Comparison of ENCODE assay signal across 20 cellular contexts in the genomic region with DNA sequence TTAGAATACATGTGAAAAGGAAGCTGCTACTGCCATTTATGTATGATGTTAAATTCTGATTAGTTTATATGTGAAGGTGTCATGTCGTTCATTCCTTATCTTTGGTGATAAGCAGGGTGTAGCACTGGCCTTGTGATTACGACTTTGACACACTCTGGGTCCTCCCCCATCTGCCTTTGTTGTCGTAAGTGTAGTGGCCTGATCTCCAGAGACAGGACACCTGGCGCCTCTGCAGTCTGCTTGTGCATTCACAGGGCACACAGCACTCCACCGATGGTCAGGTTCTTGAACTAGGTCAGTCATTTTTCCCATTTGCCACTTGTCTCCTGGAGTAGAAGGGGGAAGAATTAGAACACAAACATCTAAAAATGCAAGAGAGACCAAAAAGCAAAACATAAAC.
A peak's percentile ranks its signal among the peaks of the same experiment; 100 is the strongest.
DNase-seq lines count a peak whose midpoint lies in the region; ATAC-seq, FAIRE-seq and TF ChIP-seq lines count a peak whose summit lies in the region.
"Had no signal": no experiment of that assay in that cellular context is flagged by ENCODE, and none has a peak within 500 bp of the region (broad histone marks: within the 10 kb centered on the region; RNA-seq: fewer than 3 reads in every experiment).

No MANE protein-coding gene starts in this region.

- 0 out of 2 replicates have a peak overlapping the region, but pooled peaks have one; percentile 23 for H3K4ac ChIP-seq in IMR-90 (ENCODE audit: low read depth, low read length)

- TF ChIP-seq POLR2A in IMR-90 (IDR thresholded peaks at IDR 0.05; ENCODE audit: low read depth, low read length) (no peak), K562 (conservative IDR thresholded peaks at IDR 0.05) (no peak)

- WGBS in IMR-90 (ENCODE audit: extremely low coverage in 2 of 2, insufficient read length in 1 of 2), 2 experiments: 70% methylated on average over 2 of the region's 5 CpGs; no CpG with 5 or more reads in 1 of the 2 experiments
- 1% methylated on average over 5 of the region's 5 CpGs for WGBS in K562 (ENCODE audit: insufficient coverage, low coverage, missing lambda C conversion rate)

- dilution Hi-C loops in IMR-90 (cut with HindIII; ENCODE audit: low sequenced_read_pairs, unreplicated experiment): no loop called here

- CTCF ChIA-PET in IMR-90 (lab: Yijun Ruan, JAX) (no interaction called here), K562 (lab: Yijun Ruan, JAX; ENCODE audit: low intra/inter-chr PET ratio) (interaction anchor here (0.6 kb wide), 1 partner anchor 477 kb away, joined by 3 read pairs; no protein-coding TSS in a partner anchor)

- peaks cover 17 to 88% (median 36%) of the 10 kb centered on the region in 10 experiments for H3K4me1 ChIP-seq in BLaER1 treated with 17β-estradiol and CSF1 and Interleukin-3, amounts not matched to agents 10 nM and 100 nM
- peaks cover 6% of the 10 kb centered on the region for H3K4me1 ChIP-seq in IMR-90 (ENCODE audit: control insufficient read depth, insufficient read depth, low read length)
- peaks cover 0 to 5% of the 10 kb centered on the region in 2 experiments; a peak in 2 of 5 replicates for H3K4me1 ChIP-seq in K562 (replicated peaks in 1 of 2; ENCODE audit: control insufficient read depth in 2 of 2, insufficient read depth in 2 of 2, low read length in 2 of 2)
- H3K4me1 ChIP-seq: HAP-1, Peyer's patch had no signal

- H4K8ac ChIP-seq in IMR-90 (ENCODE audit: low read depth in 2 of 2, low read length in 2 of 2): no peak overlapping the region

- H3K36me3 ChIP-seq in BLaER1 treated with 17β-estradiol and CSF1 and Interleukin-3, amounts not matched to agents 10 nM and 100 nM: peaks cover 0 to 3% (median 0%) of the 10 kb centered on the region in 11 experiments; a peak in 2 of 22 replicates
- H3K36me3 ChIP-seq in IMR-90 (ENCODE audit: control insufficient read depth, insufficient read depth, low read length) (no peaks in the 10 kb centered on the region), K562 (ENCODE audit: control insufficient read depth, insufficient read depth, low read length) (no peaks in the 10 kb centered on the region)
- H3K36me3 ChIP-seq: HAP-1, Peyer's patch had no signal

- H3K56ac ChIP-seq in IMR-90 (ENCODE audit: extremely low read depth, insufficient read depth, low read length): no peak overlapping the region

- H4K20me1 ChIP-seq in BLaER1 treated with 17β-estradiol and CSF1 and Interleukin-3, amounts not matched to agents 10 nM and 100 nM: no peaks in the 10 kb centered on the region
- H4K20me1 ChIP-seq in IMR-90 (ENCODE audit: insufficient read depth, low read length) (no peaks in the 10 kb centered on the region), K562 (replicated peaks; ENCODE audit: control insufficient read depth, insufficient read depth, low read length) (no peaks in the 10 kb centered on the region)

- H3K9me3 ChIP-seq in BLaER1 treated with 17β-estradiol and CSF1 and Interleukin-3, amounts not matched to agents 10 nM and 100 nM (replicated peaks in 1 of 11): peaks cover 17 to 46% (median 29%) of the 10 kb centered on the region in 11 experiments
- peaks cover 9% of the 10 kb centered on the region for H3K9me3 ChIP-seq in IMR-90 (ENCODE audit: control insufficient read depth, insufficient read depth, low read length)
- H3K9me3 ChIP-seq in K562 (replicated peaks; ENCODE audit: control insufficient read depth, insufficient read depth, low read depth, low read length): no peaks in the 10 kb centered on the region; the same call in 1 of the 2 replicates
- H3K9me3 ChIP-seq: HAP-1 had no signal

- no peak for TF ChIP-seq RAD21 in IMR-90 (IDR thresholded peaks at IDR 0.05; ENCODE audit: low read length)
- no peak for TF ChIP-seq RAD21 in K562 (CRISPR knock-in tag; conservative IDR thresholded peaks at IDR 0.05 in 1 of 2, IDR thresholded peaks at IDR 0.05 in 1 of 2)

- H2BK120ac ChIP-seq in IMR-90 (ENCODE audit: low read depth, low read length): peak overlapping the region; percentile 23; the same call in 1 of the 2 replicates

- no peak for TF ChIP-seq CTCF in IMR-90 (conservative IDR thresholded peaks at IDR 0.05; ENCODE audit: low read depth, low read length)
- TF ChIP-seq CTCF in K562 (IDR thresholded peaks at IDR 0.05 in 2 of 3, conservative IDR thresholded peaks at IDR 0.05 in 1 of 3; ENCODE audit: insufficient read depth in 2 of 3, low read depth in 1 of 3, low read length in 3 of 3): no peak; a peak in 1 of 6 replicates

- no peaks in the 10 kb centered on the region for H3K27me3 ChIP-seq in BLaER1 treated with 17β-estradiol and CSF1 and Interleukin-3, amounts not matched to agents 10 nM and 100 nM
- H3K27me3 ChIP-seq in IMR-90 (ENCODE audit: control insufficient read depth, insufficient read depth, low read length): no peaks in the 10 kb centered on the region
- peaks cover 8 to 9% of the 10 kb centered on the region in 2 experiments for H3K27me3 ChIP-seq in K562 (ENCODE audit: control insufficient read depth in 2 of 2, insufficient read depth in 2 of 2, low read length in 2 of 2)
- H3K27me3 ChIP-seq: Peyer's patch had no signal

- H2AFZ ChIP-seq in IMR-90 (replicated peaks; ENCODE audit: low read length, poor library complexity): no peak overlapping the region
- H2AFZ ChIP-seq in K562 (ENCODE audit: low read depth, low read length): 0 out of 2 replicates have a peak overlapping the region, but pooled peaks have one; percentile 28
- H2AFZ ChIP-seq: GM23338 had no signal

- BruUV-seq in IMR-90 (replicated peaks; lab: Mats Ljungman, UMichigan): no TSS peak
- BruUV-seq in K562 (replicated peaks; lab: Mats Ljungman, UMichigan): no TSS peak

- no peak overlapping the region for H3K4me3 ChIP-seq in BLaER1 treated with 17β-estradiol and CSF1 and Interleukin-3, amounts not matched to agents 10 nM and 100 nM
- H3K4me3 ChIP-seq in IMR-90 (ENCODE audit: insufficient read depth, low read depth, low read length) (no peak overlapping the region), K562 (no peak overlapping the region)
- H3K4me3 ChIP-seq: A549, GM23338, HAP-1, Peyer's patch had no signal

- FAIRE-seq in K562 (lab: Jason Lieb, UNC): no peak
- FAIRE-seq: A549, GM12891, GM18507 had no signal

- no peak overlapping the region for H3K23ac ChIP-seq in IMR-90 (ENCODE audit: low read depth, low read length)

- H2AK5ac ChIP-seq in IMR-90 (ENCODE audit: low read depth, low read length): peak overlapping the region; percentile 33

- H3K9ac ChIP-seq in BLaER1 treated with 17β-estradiol and CSF1 and Interleukin-3, amounts not matched to agents 10 nM and 100 nM: no peak overlapping the region
- H3K9ac ChIP-seq in IMR-90 (ENCODE audit: low read depth, low read length) (no peak overlapping the region; the same call in 1 of the 2 replicates), K562 (ENCODE audit: insufficient read depth in 1 of 2, low read depth in 2 of 2, low read length in 2 of 2) (no peak overlapping the region)

- peak overlapping the region in 9 of 11 experiments; percentile 1 to 98 (median 19); a peak in 10 of 22 replicates for H3K4me2 ChIP-seq in BLaER1 treated with 17β-estradiol and CSF1 and Interleukin-3, amounts not matched to agents 10 nM and 100 nM
- H3K4me2 ChIP-seq in IMR-90 (ENCODE audit: low read depth, low read length) (no peak overlapping the region), K562 (ENCODE audit: insufficient read depth, low read length) (no peak overlapping the region)
- H3K4me2 ChIP-seq: A549, GM23338 had no signal

- in situ Hi-C loops in IMR-90 (cut with MboI; ENCODE audit: low sequenced_read_pairs) (loop anchor here (10.0 kb wide), 1 partner anchor 169 kb away; no protein-coding TSS in a partner anchor), K562 (cut with MboI) (loop anchor here (5.0 to 25.0 kb wide), 3 partner anchors 192 to 457 kb away; a partner anchor contains a TSS)

- no peak for DNase-seq in IMR-90
- DNase-seq in K562 (ENCODE audit: extremely low read depth in 1 of 4, low spot score in 3 of 4): no peak
- peak; percentile 29 for DNase-seq in midbrain (lab: John Stamatoyannopoulos, UW)
- DNase-seq in T-helper 2 cell: no peak
- DNase-seq in GF-D8 (lab: John Stamatoyannopoulos, UW): no peak
- DNase-seq: DMS79 treated with DMSO at 0.1 percent for 48 hours, Karpas-422, NCI-H1694 treated with DMSO at 0.1 percent for 48 hours, NCI-H2081 treated with DMSO at 0.1 percent for 48 hours, NCI-H446 treated with DMSO at 0.1 percent for 48 hours, NCI-H526 treated with DMSO at 0.1 percent for 48 hours had no signal

- POLR2A ChIA-PET in IMR-90 (lab: Charles Lee; ENCODE audit: unreplicated experiment) (no interaction called here), K562 (lab: Yijun Ruan, JAX) (interaction anchor here (1.2 kb wide), 1 partner anchor 11 kb away, joined by 4 read pairs; no protein-coding TSS in a partner anchor)

- no peak overlapping the region for H4K91ac ChIP-seq in IMR-90 (ENCODE audit: insufficient read depth, low read depth, low read length)

- H3K79me2 ChIP-seq in K562 (ENCODE audit: control insufficient read depth, insufficient read depth, low read length): no peaks in the 10 kb centered on the region

- peaks cover 6% of the 10 kb centered on the region; the same call in 1 of the 2 replicates for H3K9me1 ChIP-seq in IMR-90 (ENCODE audit: insufficient read depth, low read length)
- no peaks in the 10 kb centered on the region for H3K9me1 ChIP-seq in K562 (ENCODE audit: control insufficient read depth, insufficient read depth, low read length)

- H3K18ac ChIP-seq in IMR-90 (ENCODE audit: low read depth, low read length): no peak overlapping the region

- intact Hi-C loops in IMR-90 (cut with micrococcal nuclease) (loop anchor here (10.0 kb wide), 1 partner anchor 149 kb away; no protein-coding TSS in a partner anchor), K562 (cut with micrococcal nuclease) (no loop called here)

- 0 out of 3 replicates have a peak overlapping the region, but pooled peaks have one; percentile 35 for H2BK15ac ChIP-seq in IMR-90 (ENCODE audit: low read depth, low read length)

- H2AK9ac ChIP-seq in IMR-90 (replicated peaks; ENCODE audit: low read depth, low read length, poor library complexity): no peak overlapping the region

- H3K79me1 ChIP-seq in IMR-90 (ENCODE audit: low read depth in 1 of 2, low read length in 2 of 2): no peaks in the 10 kb centered on the region

- H2BK20ac ChIP-seq in IMR-90 (ENCODE audit: low read depth, low read length): peak overlapping the region; percentile 34; the same call in 1 of the 2 replicates

- no peak for TF ChIP-seq EP300 in K562 (IDR thresholded peaks at IDR 0.05; ENCODE audit: low read length)

- no peak overlapping the region for H2BK5ac ChIP-seq in IMR-90 (ENCODE audit: low read depth, low read length, poor library complexity, severe bottlenecking)

- 0 out of 2 replicates have a peak overlapping the region, but pooled peaks have one; percentile 20 for H4K5ac ChIP-seq in IMR-90 (ENCODE audit: low read depth, low read length)

- peak overlapping the region in 7 of 11 experiments; percentile 7 to 88 (median 27); a peak in 7 of 22 replicates for H3K27ac ChIP-seq in BLaER1 treated with 17β-estradiol and CSF1 and Interleukin-3, amounts not matched to agents 10 nM and 100 nM
- H3K27ac ChIP-seq in IMR-90 (ENCODE audit: insufficient read depth, low read length): no peak overlapping the region
- H3K27ac ChIP-seq in K562 (ENCODE audit: extremely low read depth, low read depth, low read length): no peak overlapping the region
- H3K27ac ChIP-seq: Peyer's patch had no signal

- H3K14ac ChIP-seq in IMR-90 (replicated peaks; ENCODE audit: low read depth, low read length): no peak overlapping the region

- ATAC-seq in IMR-90 (ENCODE audit: low read depth) (no peak), K562 (peak; percentile 47; the same call in 1 of the 3 replicates), HG02642 (IDR thresholded peaks at IDR 0.05; ENCODE audit: poor library complexity, unreplicated experiment) (no peak), HG03342 (IDR thresholded peaks at IDR 0.05; ENCODE audit: unreplicated experiment) (no peak)
- ATAC-seq: A549, GM23338 had no signal

Comparison
In these comparisons a context has a peak if more than half of its experiments do, and no peak if none do; other contexts are left out.
1. H3K27ac ChIP-seq: peak in BLaER1 treated with 17β-estradiol and CSF1 and Interleukin-3, amounts not matched to agents 10 nM and 100 nM (7 of 11); none in IMR-90 (single experiment) and K562 (single experiment).
2. H3K4me2 ChIP-seq: peak in BLaER1 treated with 17β-estradiol and CSF1 and Interleukin-3, amounts not matched to agents 10 nM and 100 nM (9 of 11); none in IMR-90 (single experiment) and K562 (single experiment).